ENCODE assay signal across 8 cellular contexts in genomic region chr3:4633078-4634004, GRCh38.
A peak's percentile ranks its signal among the peaks of the same experiment; 100 is the strongest.
DNase-seq lines count a peak whose midpoint lies in the region; ATAC-seq, FAIRE-seq and TF ChIP-seq lines count a peak whose summit lies in the region.

No MANE protein-coding gene starts in this region.

- no peak for TF ChIP-seq POLR2A in GM12891 (IDR thresholded peaks at IDR 0.05; ENCODE audit: low read depth, low read length)

- peak; percentile 99 for TF ChIP-seq CTCF in AG10803 (conservative IDR thresholded peaks at IDR 0.05; ENCODE audit: low read length)
- TF ChIP-seq CTCF in cardiac muscle cell (IDR thresholded peaks at IDR 0.05; ENCODE audit: low read depth, low read length): peak; percentile 90

- H3K4me3 Mint-ChIP-seq in activated CD8-positive, alpha-beta T cell treated with anti-CD3 and anti-CD28 coated beads, Interleukin-2, amount 10 ng/mL, durations not matched to agents 7 days and 5 days: no peak overlapping the region

- no peaks in the 10 kb centered on the region for H3K4me1 ChIP-seq in cardiac muscle cell (ENCODE audit: low read depth)

- POLR2A ChIA-PET in activated CD8-positive, alpha-beta T cell treated with anti-CD3 and anti-CD28 coated beads, Interleukin-2, amount 10 ng/mL, durations not matched to agents 7 days and 5 days (lab: Charles Lee): interaction anchor here (0.7 kb wide), 2 partner anchors 139 to 842 kb away, joined by 3 read pairs; no protein-coding TSS in a partner anchor

- no peak overlapping the region for H3K4me3 ChIP-seq in AG10803 (ENCODE audit: low read length)
- no peak overlapping the region for H3K4me3 ChIP-seq in cardiac muscle cell

- peak overlapping the region; percentile 47 for H3K27ac Mint-ChIP-seq in activated CD8-positive, alpha-beta T cell treated with anti-CD3 and anti-CD28 coated beads, Interleukin-2, amount 10 ng/mL, durations not matched to agents 7 days and 5 days

- no peaks in the 10 kb centered on the region for H3K9me3 ChIP-seq in cardiac muscle cell (ENCODE audit: low read depth)

- H3K27me3 Mint-ChIP-seq in activated CD8-positive, alpha-beta T cell treated with anti-CD3 and anti-CD28 coated beads, Interleukin-2, amount 10 ng/mL, durations not matched to agents 7 days and 5 days (ENCODE audit: low read depth): no peaks in the 10 kb centered on the region

- peak; percentile 66 for DNase-seq in AG10803 (ENCODE audit: low read depth)
- DNase-seq in GM12891 (ENCODE audit: insufficient read length, low spot score): peak; percentile 39
- DNase-seq in NCI-H2196 treated with DMSO at 0.1 percent for 48 hours (lab: John Stamatoyannopoulos, UW; ENCODE audit: unreplicated experiment): peak; percentile 18
- no peak for DNase-seq in activated CD8-positive, alpha-beta T cell treated with anti-CD3 and anti-CD28 coated beads, Interleukin-2, amount 10 ng/mL, durations not matched to agents 7 days and 5 days
- peak; percentile 66 to 82 for DNase-seq in cardiac muscle cell (ENCODE audit: low read depth in 1 of 2, low spot score in 1 of 2)
- DNase-seq in putamen (ENCODE audit: low spot score): peak; percentile 50

- CTCF ChIA-PET in activated CD8-positive, alpha-beta T cell treated with anti-CD3 and anti-CD28 coated beads, Interleukin-2, amount 10 ng/mL, durations not matched to agents 7 days and 5 days (lab: Charles Lee): interaction anchor here (0.6 to 4.3 kb wide), 70 partner anchors 9 to 1274 kb away, joined by 3 to 80 read pairs (median 4); partner anchors contain the start of gene ITPR1

- peak; percentile 60 for FAIRE-seq in GM12891 (lab: Jason Lieb, UNC)

- H3K27ac ChIP-seq in cardiac muscle cell: no peak overlapping the region

- H3K27me3 ChIP-seq in cardiac muscle cell: no peaks in the 10 kb centered on the region

- peaks cover 2% of the 10 kb centered on the region for H3K36me3 Mint-ChIP-seq in activated CD8-positive, alpha-beta T cell treated with anti-CD3 and anti-CD28 coated beads, Interleukin-2, amount 10 ng/mL, durations not matched to agents 7 days and 5 days (ENCODE audit: low read depth)

- ATAC-seq in HG02885 (IDR thresholded peaks at IDR 0.05; ENCODE audit: poor library complexity, unreplicated experiment) (peak; percentile 77), HG02763 (IDR thresholded peaks at IDR 0.05; ENCODE audit: unreplicated experiment) (no peak)
- ATAC-seq in activated CD8-positive, alpha-beta T cell treated with anti-CD3 and anti-CD28 coated beads, Interleukin-2, amount 10 ng/mL, durations not matched to agents 7 days and 5 days: peak; percentile 68

- no peaks in the 10 kb centered on the region for H3K36me3 ChIP-seq in cardiac muscle cell

- H3K9me3 Mint-ChIP-seq in activated CD8-positive, alpha-beta T cell treated with anti-CD3 and anti-CD28 coated beads, Interleukin-2, amount 10 ng/mL, durations not matched to agents 7 days and 5 days (ENCODE audit: insufficient read depth): no peaks in the 10 kb centered on the region

- peaks cover 9% of the 10 kb centered on the region for H3K4me1 Mint-ChIP-seq in activated CD8-positive, alpha-beta T cell treated with anti-CD3 and anti-CD28 coated beads, Interleukin-2, amount 10 ng/mL, durations not matched to agents 7 days and 5 days (ENCODE audit: low read depth)

TF ChIP-seq in GM12891, 5 proteins besides CTCF, POLR2A, EP300 and RAD21:
- no peak for TF ChIP-seq POLR2AphosphoS5 (IDR thresholded peaks at IDR 0.05; ENCODE audit: low read depth, low read length)
- TF ChIP-seq SPI1 (IDR thresholded peaks at IDR 0.05; ENCODE audit: low read depth, low read length): no peak
- TF ChIP-seq POU2F2 (IDR thresholded peaks at IDR 0.05; ENCODE audit: low read depth, low read length): no peak
- no peak for TF ChIP-seq PAX5 (IDR thresholded peaks at IDR 0.05; ENCODE audit: insufficient read depth, low read length, severe bottlenecking)
- no peak for TF ChIP-seq TAF1 (IDR thresholded peaks at IDR 0.05; ENCODE audit: low read depth, low read length)
TF ChIP-seq in GM12891: peak in this region for 0.
